ENCODE assay signal across 21 cellular contexts in genomic region chr11:35906681-35907080, GRCh38. TPM values are rescaled to one million over a fixed set of nuclear protein-coding genes. Genes with fewer than 3 reads are reported as not detected.
"Had no signal": no experiment of that assay in that cellular context is flagged by ENCODE, and none has a peak within 500 bp of the region (broad histone marks: within the 10 kb centered on the region; RNA-seq: fewer than 3 reads in every experiment).

No MANE protein-coding gene starts in this region.

- H3K9ac ChIP-seq: neural progenitor cell, parathyroid adenoma had no signal

- H3K4me1 Mint-ChIP-seq: stimulated activated naive CD8-positive, alpha-beta T cell treated with anti-CD3 and anti-CD28 coated beads, Interleukin-15, amount 100 ng/mL, for 72 hours had no signal

- H3K9me3 Mint-ChIP-seq: type B pancreatic cell had no signal

- H3K79me2 ChIP-seq: parathyroid adenoma had no signal

- H3K27me3 Mint-ChIP-seq: progenitor cell of endocrine pancreas, type B pancreatic cell had no signal

- H3K4me2 ChIP-seq: neural progenitor cell, smooth muscle cell had no signal

- H3K27ac ChIP-seq: neural progenitor cell, parathyroid adenoma, tibial artery had no signal

- DNase-seq: dorsolateral prefrontal cortex; effector CD4-positive, alpha-beta T cell; gastrocnemius medialis; mesenchymal stem cell; naive thymus-derived CD4-positive, alpha-beta T cell; stimulated activated CD4-positive, alpha-beta T cell treated with anti-CD3 and anti-CD28 coated beads, Interleukin-12 subunit alpha, Interleukin-12 subunit beta, amount 100 ng/mL, for 4 hours; stimulated activated CD4-positive, alpha-beta T cell treated with anti-CD3 and anti-CD28 coated beads, Interleukin-1b, Interleukin-23, amount 100 ng/mL, for 48 hours; stimulated activated CD4-positive, alpha-beta T cell treated with anti-CD3 and anti-CD28 coated beads, Interleukin-4, amount 100 ng/mL, for 1 hour; stimulated activated CD8-positive, alpha-beta memory T cell treated with anti-CD3 and anti-CD28 coated beads, Interleukin-4, amount 100 ng/mL, for 48 hours; stimulated activated naive CD4-positive, alpha-beta T cell; stimulated activated naive CD8-positive, alpha-beta T cell treated with anti-CD3 and anti-CD28 coated beads, Interleukin-15, amount 100 ng/mL, for 72 hours; tibial artery had no signal

- ATAC-seq: gastrocnemius medialis; naive thymus-derived CD4-positive, alpha-beta T cell; stimulated activated naive CD8-positive, alpha-beta T cell treated with anti-CD3 and anti-CD28 coated beads, Interleukin-15, amount 100 ng/mL, for 72 hours had no signal

- H3K4me3 ChIP-seq: gastrocnemius medialis, lung, neural progenitor cell, smooth muscle cell, tibial artery had no signal

- H3K36me3 ChIP-seq: gastrocnemius medialis, neural progenitor cell, tibial artery had no signal

- FAIRE-seq: colon had no signal

- H3K36me3 Mint-ChIP-seq: neural progenitor cell, type B pancreatic cell had no signal

- H3K4me3 Mint-ChIP-seq: mesothelial cell of epicardium; naive thymus-derived CD4-positive, alpha-beta T cell; nephron; neural progenitor cell; stimulated activated naive CD8-positive, alpha-beta T cell treated with anti-CD3 and anti-CD28 coated beads, Interleukin-15, amount 100 ng/mL, for 72 hours; type B pancreatic cell had no signal

- H3K27me3 ChIP-seq: dorsolateral prefrontal cortex, gastrocnemius medialis, neural progenitor cell, tibial artery had no signal

- H3K4me1 ChIP-seq: neural progenitor cell, parathyroid adenoma, tibial artery had no signal

- H2AFZ ChIP-seq: neural progenitor cell, parathyroid adenoma had no signal

- H3K27ac Mint-ChIP-seq: mesothelial cell of epicardium; naive thymus-derived CD4-positive, alpha-beta T cell; neural progenitor cell; progenitor cell of endocrine pancreas; stimulated activated naive CD8-positive, alpha-beta T cell treated with anti-CD3 and anti-CD28 coated beads, Interleukin-15, amount 100 ng/mL, for 72 hours; type B pancreatic cell had no signal

RNA-seq across cellular contexts. Expression of gene LDLRAD3, which starts 37.2 kb away (rescaled TPM):
- polyA plus RNA-seq: naive thymus-derived CD4-positive, alpha-beta T cell had no signal
